8 cellular contexts compared by ENCODE assay signal in genomic region chr1:6613361-6614018, GRCh38. TPM values are rescaled to one million over a fixed set of nuclear protein-coding genes. Genes with fewer than 3 reads are reported as not detected.
DNase-seq lines count a peak whose midpoint lies in the region; ATAC-seq and TF ChIP-seq lines count a peak whose summit lies in the region.

Gene PHF13 (plus strand): TSS chr1:6613731. CDS start chr1:6614067, 336 bp downstream.

- H2AK9ac ChIP-seq in IMR-90 (replicated peaks; ENCODE audit: low read depth, low read length, poor library complexity) = peak within 1 kb of the TSS; percentile 99

- intact Hi-C loops in IMR-90 (cut with micrococcal nuclease) = loop anchor here (1.0 kb wide), 1 partner anchor 9 kb away; no protein-coding TSS in a partner anchor
- intact Hi-C loops in OCI-LY7 (cut with micrococcal nuclease; ENCODE audit: unreplicated experiment) = loop anchor here (1.0 kb wide), 1 partner anchor 59 kb away; the partner anchor contains the start of gene NOL9

- H2BK15ac ChIP-seq in IMR-90 (ENCODE audit: low read depth, low read length) = peak within 1 kb of the TSS; percentile 4; the same call in 1 of the 3 replicates

- peak; percentile 89 for ATAC-seq in GM21529 (IDR thresholded peaks at IDR 0.05; ENCODE audit: unreplicated experiment)
- peak; percentile 91 for ATAC-seq in IMR-90 (ENCODE audit: low read depth)

- H2AFZ ChIP-seq in IMR-90 (replicated peaks; ENCODE audit: low read length, poor library complexity) (peak within 1 kb of the TSS; percentile 95), OCI-LY7 (ENCODE audit: low read length) (peak within 1 kb of the TSS; percentile 87)

- dilution Hi-C loops in IMR-90 (cut with HindIII; ENCODE audit: low sequenced_read_pairs, unreplicated experiment) = no loop called here

- peak within 1 kb of the TSS; percentile 90 for H3K4me2 ChIP-seq in IMR-90 (ENCODE audit: low read depth, low read length)
- H3K4me2 ChIP-seq in OCI-LY7 (ENCODE audit: low read length) = peak within 1 kb of the TSS; percentile 87

- peaks cover 12% of the 10 kb centered on the region for H3K79me2 ChIP-seq in OCI-LY7 (ENCODE audit: insufficient read depth, low read depth, low read length)

- no peak within 1 kb of the TSS for H2BK20ac ChIP-seq in IMR-90 (ENCODE audit: low read depth, low read length)

- H2BK120ac ChIP-seq in IMR-90 (ENCODE audit: low read depth, low read length) = peak within 1 kb of the TSS; percentile 53; the same call in 1 of the 2 replicates

- in situ Hi-C loops in IMR-90 (cut with MboI; ENCODE audit: low sequenced_read_pairs) = no loop called here

- 0 out of 2 replicates have a peak, but pooled peaks have one; percentile 43 for TF ChIP-seq POLR2A in IMR-90 (IDR thresholded peaks at IDR 0.05; ENCODE audit: low read depth, low read length)

- H3K4me1 ChIP-seq in IMR-90 (ENCODE audit: control insufficient read depth, insufficient read depth, low read length) (peaks cover 5% of the 10 kb centered on the region), OCI-LY7 (ENCODE audit: insufficient read depth, low read length, poor library complexity, severe bottlenecking) (peaks cover 17% of the 10 kb centered on the region)

- H3K9me1 ChIP-seq in IMR-90 (ENCODE audit: insufficient read depth, low read length) = no peaks in the 10 kb centered on the region; the same call in 1 of the 2 replicates

- H3K4me3 ChIP-seq in IMR-90 (ENCODE audit: insufficient read depth, low read depth, low read length) (peak within 1 kb of the TSS; percentile 97), OCI-LY7 (ENCODE audit: low read depth, low read length, poor library complexity, severe bottlenecking) (peak within 1 kb of the TSS; percentile 94)

- no peaks in the 10 kb centered on the region for H3K9me2 ChIP-seq in OCI-LY7 (ENCODE audit: insufficient read depth, low read length)

- peak within 1 kb of the TSS; percentile 94 for H3K14ac ChIP-seq in IMR-90 (replicated peaks; ENCODE audit: low read depth, low read length)

- TF ChIP-seq RAD21 in IMR-90 (IDR thresholded peaks at IDR 0.05; ENCODE audit: low read length) = no peak

- peaks cover 20 to 44% of the 10 kb centered on the region in 2 experiments for H3K79me1 ChIP-seq in IMR-90 (ENCODE audit: low read depth in 1 of 2, low read length in 2 of 2)

- peak within 1 kb of the TSS; percentile 50 for H4K91ac ChIP-seq in IMR-90 (ENCODE audit: insufficient read depth, low read depth, low read length)

- peak within 1 kb of the TSS; percentile 84 for H3K18ac ChIP-seq in IMR-90 (ENCODE audit: low read depth, low read length)

- peak within 1 kb of the TSS; percentile 3 to 61; a peak in 3 of 4 replicates for H4K8ac ChIP-seq in IMR-90 (ENCODE audit: low read depth in 2 of 2, low read length in 2 of 2)

- H3K56ac ChIP-seq in IMR-90 (ENCODE audit: extremely low read depth, insufficient read depth, low read length) = peak within 1 kb of the TSS; percentile 84

- no TSS peak for BruUV-seq in IMR-90 (replicated peaks; lab: Mats Ljungman, UMichigan)
- BruUV-seq in OCI-LY7 (replicated peaks; lab: Mats Ljungman, UMichigan) = no TSS peak

- H3K27me3 ChIP-seq in IMR-90 (ENCODE audit: control insufficient read depth, insufficient read depth, low read length) = no peaks in the 10 kb centered on the region

- TF ChIP-seq CTCF in IMR-90 (conservative IDR thresholded peaks at IDR 0.05; ENCODE audit: low read depth, low read length) = no peak
- no peak for TF ChIP-seq CTCF in OCI-LY7 (conservative IDR thresholded peaks at IDR 0.05; ENCODE audit: low read length)

- H4K20me1 ChIP-seq in IMR-90 (ENCODE audit: insufficient read depth, low read length) (peaks cover 26% of the 10 kb centered on the region), OCI-LY7 (ENCODE audit: insufficient read depth, low read length) (peaks cover 6% of the 10 kb centered on the region; the same call in 1 of the 2 replicates)

- peak within 1 kb of the TSS; percentile 44; the same call in 1 of the 2 replicates for H4K5ac ChIP-seq in IMR-90 (ENCODE audit: low read depth, low read length)

- H3K9me3 ChIP-seq in IMR-90 (ENCODE audit: control insufficient read depth, insufficient read depth, low read length) (no peaks in the 10 kb centered on the region), OCI-LY7 (ENCODE audit: low read length) (no peaks in the 10 kb centered on the region)

- peak within 1 kb of the TSS; percentile 90 for H3K23ac ChIP-seq in IMR-90 (ENCODE audit: low read depth, low read length)

- POLR2A ChIA-PET in IMR-90 (lab: Charles Lee; ENCODE audit: unreplicated experiment) = no interaction called here
- POLR2A ChIA-PET in OCI-LY7 (lab: Charles Lee) = interaction anchor here (0.8 kb wide), 1 partner anchor 34 kb away, joined by 3 read pairs; the partner anchor contains the start of gene ZBTB48

- CTCF ChIA-PET in IMR-90 (lab: Yijun Ruan, JAX) = no interaction called here
- CTCF ChIA-PET in OCI-LY7 (lab: Charles Lee; ENCODE audit: unreplicated experiment) = no interaction called here

- H3K4ac ChIP-seq in IMR-90 (ENCODE audit: low read depth, low read length) = peak within 1 kb of the TSS; percentile 79

- H3K36me3 ChIP-seq in IMR-90 (ENCODE audit: control insufficient read depth, insufficient read depth, low read length) (peaks cover 6% of the 10 kb centered on the region), OCI-LY7 (ENCODE audit: insufficient read depth, low read length) (peaks cover 12% of the 10 kb centered on the region)

- peak within 1 kb of the TSS; percentile 86 for H3K9ac ChIP-seq in IMR-90 (ENCODE audit: low read depth, low read length)

- H3K27ac ChIP-seq in IMR-90 (ENCODE audit: insufficient read depth, low read length) (peak within 1 kb of the TSS; percentile 93), OCI-LY7 (ENCODE audit: low read depth, low read length, poor library complexity, severe bottlenecking) (peak within 1 kb of the TSS; percentile 20)

- peak within 1 kb of the TSS; percentile 63 for H2AK5ac ChIP-seq in IMR-90 (ENCODE audit: low read depth, low read length)

- DNase-seq in DMS 273 treated with DMSO at 0.1 percent for 48 hours (lab: John Stamatoyannopoulos, UW) = peak; percentile 97
- peak; percentile 99 for DNase-seq in IMR-90
- DNase-seq in OCI-LY7 (ENCODE audit: low spot score) = peak; percentile 99
- peak; percentile 99 for DNase-seq in activated T-cell treated with anti-CD3 and anti-CD28 coated beads for 1 hour (ENCODE audit: low read depth)
- DNase-seq in epidermal melanocyte (ENCODE audit: insufficient read length, low spot score) = peak; percentile 99
- peak; percentile 99 for DNase-seq in middle frontal gyrus (ENCODE audit: extremely low spot score, low spot score)
- peak; percentile 98 to 99 for DNase-seq in stimulated activated CD8-positive, alpha-beta memory T cell treated with anti-CD3 and anti-CD28 coated beads, Interleukin-2, amount 100 ng/mL, for 1 hour (ENCODE audit: low read depth in 2 of 2)

- 0% methylated on average over 22 of the region's 84 CpGs; no CpG with 5 or more reads in 1 of the 2 experiments for WGBS in IMR-90 (ENCODE audit: extremely low coverage in 2 of 2, insufficient read length in 1 of 2), 2 experiments

- H2BK5ac ChIP-seq in IMR-90 (ENCODE audit: low read depth, low read length, poor library complexity, severe bottlenecking) = peak within 1 kb of the TSS; percentile 93

TF ChIP-seq in IMR-90, 13 proteins besides CTCF, POLR2A, EP300 and RAD21:
- TF ChIP-seq MXI1 (IDR thresholded peaks at IDR 0.05; ENCODE audit: borderline replicate concordance, low read depth, low read length) = peak; percentile 54; the same call in 1 of the 2 replicates
- no peak for TF ChIP-seq NFE2L2 (IDR thresholded peaks at IDR 0.05; ENCODE audit: low read depth, low read length)
- peak; percentile 78; the same call in 1 of the 2 replicates for TF ChIP-seq MAZ (IDR thresholded peaks at IDR 0.05; ENCODE audit: borderline replicate concordance, low read depth, low read length)

RNA-seq across cellular contexts. Expression of gene PHF13, which starts in this region (rescaled TPM):
- total RNA-seq in IMR-90 (2012; rRNA removed) (7.3 and 9.4 TPM in 2 replicates), OCI-LY7 (2022) (14.6 and 14.7 TPM in 2 replicates)
- polyA plus RNA-seq in IMR-90 (2012; rRNA removed) = 7.6 and 9.8 TPM in 2 replicates
- polyA plus RNA-seq in IMR-90 (2012; cell fraction: cytosol; rRNA removed) = 6.4 and 8.4 TPM in 2 replicates
- 13.3 and 25.1 TPM in 2 replicates for polyA plus RNA-seq in IMR-90 (2012; cell fraction: nucleus; rRNA removed; ENCODE audit: low replicate concordance)
- total RNA-seq in OCI-LY7 (2014; rRNA removed; shearing (Covaris generic)) = 5.3 and 7.9 TPM in 2 replicates

Comparison
In these comparisons a context has a peak if more than half of its experiments do, and no peak if none do; other contexts are left out.
1. Peak in every context shown above with its lines: DNase-seq, ATAC-seq, H3K4me3 ChIP-seq and H3K27ac ChIP-seq.